8 cellular contexts compared by ENCODE assay signal in genomic region chr7:107168233-107169119, GRCh38. TPM values are rescaled to one million over a fixed set of nuclear protein-coding genes. Genes with fewer than 3 reads are reported as not detected.
DNase-seq lines count a peak whose midpoint lies in the region; ATAC-seq lines count a peak whose summit lies in the region.

Gene HBP1, plus strand, starts transcription at chr7:107169003. Its CDS starts 10,891 bp downstream, at chr7:107179894.

- peak within 1 kb of the TSS; percentile 91 to 100 (median 96) for H3K4me3 Mint-ChIP-seq in immature natural killer cell

- no peaks in the 10 kb centered on the region for H3K9me3 Mint-ChIP-seq in immature natural killer cell

- peak within 1 kb of the TSS; percentile 97 to 100 (median 99) for H3K27ac Mint-ChIP-seq in immature natural killer cell

- DNase-seq in AG08395 (ENCODE audit: low spot score) (peak; percentile 98), NCI-H345 treated with DMSO at 0.1 percent for 48 hours (lab: John Stamatoyannopoulos, UW; ENCODE audit: unreplicated experiment) (peak; percentile 98), immature natural killer cell (peak; percentile 99), smooth muscle cell of the brain vasculature (ENCODE audit: low read depth, low spot score) (peak; percentile 100)
- DNase-seq in activated CD4-positive, CD25-positive, alpha-beta regulatory T cell (lab: John Stamatoyannopoulos, UW) = peak; percentile 90 to 96 (median 92)
- peak; percentile 99 for DNase-seq in central memory CD4-positive, alpha-beta T cell

- no peaks in the 10 kb centered on the region for H3K36me3 Mint-ChIP-seq in immature natural killer cell

- H3K27me3 Mint-ChIP-seq in immature natural killer cell (ENCODE audit: low read depth in 3 of 3) = peaks cover 14 to 26% (median 23%) of the 10 kb centered on the region in 3 donors

- ATAC-seq in GM19023 (IDR thresholded peaks at IDR 0.05; ENCODE audit: unreplicated experiment) (peak; percentile 90), HG03280 (IDR thresholded peaks at IDR 0.05; ENCODE audit: unreplicated experiment) (peak; percentile 85)

- peaks cover 41 to 59% of the 10 kb centered on the region in 2 donors for H3K4me1 Mint-ChIP-seq in immature natural killer cell

RNA-seq across cellular contexts. Expression of gene HBP1, which starts in this region (rescaled TPM):
- 100 to 1,000 TPM in 1 of 3 donors, 10 to 100 TPM in 2; 42.8 to 107 (median 51.9) TPM for polyA plus RNA-seq in immature natural killer cell

Comparison
In these comparisons a context has a peak if more than half of its experiments do, and no peak if none do; other contexts are left out.
1. Peak in every context shown above with its lines: DNase-seq and ATAC-seq.